ENCODE assay signal across 1 cellular context in genomic region chr11:70250876-70251275, GRCh38.
TF ChIP-seq lines count a peak whose summit lies in the region.

No MANE protein-coding gene starts in this region.

TF ChIP-seq in H1, 55 proteins besides CTCF, POLR2A, EP300 and RAD21:
- TF ChIP-seq CBX8 (IDR thresholded peaks at IDR 0.05; ENCODE audit: borderline replicate concordance, low read depth, low read length) (no peak), SP2 (IDR thresholded peaks at IDR 0.05; ENCODE audit: low read length) (no peak), POU5F1 (IDR thresholded peaks at IDR 0.05; ENCODE audit: low read depth, low read length) (no peak), RFX5 (IDR thresholded peaks at IDR 0.05; ENCODE audit: borderline replicate concordance, low read depth, low read length) (no peak), ATF2 (IDR thresholded peaks at IDR 0.05; ENCODE audit: low read length) (no peak), BRCA1 (IDR thresholded peaks at IDR 0.05; ENCODE audit: low read depth, low read length) (no peak), SIX5 (IDR thresholded peaks at IDR 0.05; ENCODE audit: low read depth, low read length) (no peak)
